In genomic region chr4:165654556-165654955, GRCh38 we compare ENCODE assay signal across 1 cellular context.
TF ChIP-seq lines count a peak whose summit lies in the region.

No MANE protein-coding gene starts in this region.

TF ChIP-seq in HepG2, 621 proteins besides CTCF, POLR2A, EP300 and RAD21 (continued from another document):
- TF ChIP-seq ZNF710 (CRISPR knock-in tag; IDR thresholded peaks at IDR 0.05; ENCODE audit: borderline replicate concordance) (no peak), LRRFIP1 (CRISPR knock-in tag; conservative IDR thresholded peaks at IDR 0.05) (no peak), PHB2 (IDR thresholded peaks at IDR 0.05; ENCODE audit: partially characterized antibody) (no peak), ZFP1 (CRISPR knock-in tag; IDR thresholded peaks at IDR 0.05) (no peak), HDAC2 (CRISPR knock-in tag; IDR thresholded peaks at IDR 0.05) (peak; percentile 24; the same call in 1 of the 2 replicates), ZNF747 (CRISPR knock-in tag; IDR thresholded peaks at IDR 0.05; ENCODE audit: borderline replicate concordance) (no peak), RARG (CRISPR knock-in tag; IDR thresholded peaks at IDR 0.05; ENCODE audit: low read depth) (no peak), KDM6A (CRISPR knock-in tag; IDR thresholded peaks at IDR 0.05; ENCODE audit: low read depth) (no peak), FOXJ3 (CRISPR knock-in tag; IDR thresholded peaks at IDR 0.05; ENCODE audit: borderline replicate concordance) (peak; percentile 59; the same call in 1 of the 2 replicates)
